Comparison of ENCODE assay signal across 1 cellular context in genomic region chr3:49410844-49411549, GRCh38.
TF ChIP-seq lines count a peak whose summit lies in the region.

No MANE protein-coding gene starts in this region.

TF ChIP-seq in GM23338, 12 proteins besides CTCF, POLR2A, EP300 and RAD21 (continued from another document):
- TF ChIP-seq ZNF462 (CRISPR knock-in tag; IDR thresholded peaks at IDR 0.05) (no peak), EZH2phosphoT487 (IDR thresholded peaks at IDR 0.05; ENCODE audit: unreplicated experiment) (no peak), STAT1 (IDR thresholded peaks at IDR 0.05; ENCODE audit: unreplicated experiment) (no peak)
